Comparison of ENCODE assay signal across 13 cellular contexts in genomic region chr3:127263586-127264231, GRCh38. TPM values are rescaled to one million over a fixed set of nuclear protein-coding genes. Genes with fewer than 3 reads are reported as not detected.
DNase-seq lines count a peak whose midpoint lies in the region; ATAC-seq, FAIRE-seq and TF ChIP-seq lines count a peak whose summit lies in the region.
"Had no signal": no experiment of that assay in that cellular context is flagged by ENCODE, and none has a peak within 500 bp of the region (broad histone marks: within the 10 kb centered on the region; RNA-seq: fewer than 3 reads in every experiment).

No MANE protein-coding gene starts in this region.

- TF ChIP-seq EP300 in HepG2 (IDR thresholded peaks at IDR 0.05; ENCODE audit: low read depth in 2 of 2, low read length in 2 of 2): no peak
- no peak for TF ChIP-seq EP300 in HepG2 (CRISPR knock-in tag; IDR thresholded peaks at IDR 0.05; ENCODE audit: borderline replicate concordance)

- CTCF ChIA-PET in HepG2 (lab: Yijun Ruan, JAX; ENCODE audit: low intra/inter-chr PET ratio, low total read pairs): no interaction called here

- no peak for TF ChIP-seq POLR2A in HepG2 (IDR thresholded peaks at IDR 0.05; ENCODE audit: insufficient read depth in 1 of 2, low read depth in 2 of 2, low read length in 2 of 2)

- H2AFZ ChIP-seq in HepG2 (ENCODE audit: low read length): no peak overlapping the region

- TF ChIP-seq CTCF in left ventricle myocardium inferior (IDR thresholded peaks at IDR 0.05; ENCODE audit: borderline replicate concordance): no peak
- no peak for TF ChIP-seq CTCF in HepG2 (CRISPR knock-in tag; IDR thresholded peaks at IDR 0.05)

- in situ Hi-C loops in HepG2 (cut with HindIII; ENCODE audit: extremely low pct_ligation_motif_present, low pct_unique_long_range_greater_than_20kb): no loop called here

- H3K4me3 ChIP-seq in left ventricle myocardium inferior (no peak overlapping the region), HepG2 (replicated peaks in 1 of 3; ENCODE audit: insufficient read depth in 1 of 3, low read depth in 2 of 3, low read length in 3 of 3) (no peak overlapping the region)

- peaks cover 10% of the 10 kb centered on the region for H3K9me3 ChIP-seq in left ventricle myocardium inferior (replicated peaks)
- peaks cover 4% of the 10 kb centered on the region; the same call in 1 of the 2 replicates for H3K9me3 ChIP-seq in HepG2 (ENCODE audit: low read length)

- ATAC-seq in SK-N-SH treated with all-trans-retinoic acid at 6 μM for 48 hours (peak; percentile 40; the same call in 2 of the 3 replicates), HepG2 (no peak)

- H3K27me3 ChIP-seq in left ventricle myocardium inferior (ENCODE audit: low read depth) (peaks cover 60% of the 10 kb centered on the region), HepG2 (ENCODE audit: control insufficient read depth in 1 of 2, insufficient read depth in 2 of 2, low read length in 2 of 2) (peaks cover 2 to 22% of the 10 kb centered on the region in 2 experiments; a peak in 2 of 5 replicates)

- no peaks in the 10 kb centered on the region for H4K20me1 ChIP-seq in HepG2 (ENCODE audit: insufficient read depth, low read length)

- H3K27ac ChIP-seq in left ventricle myocardium inferior (replicated peaks) (no peak overlapping the region), HepG2 (ENCODE audit: extremely low read length, insufficient read depth, low read length) (no peak overlapping the region)

- no TSS peak for BruUV-seq in HepG2 (replicated peaks; lab: Mats Ljungman, UMichigan)

- WGBS in HepG2 (ENCODE audit: low lambda C conversion rate): 0% methylated on average over 4 of the region's 9 CpGs

- H3K9ac ChIP-seq in HepG2 (ENCODE audit: insufficient read depth, low read depth, low read length): no peak overlapping the region

- H3K4me2 ChIP-seq in HepG2 (ENCODE audit: low read depth, low read length): no peak overlapping the region

- intact Hi-C loops in cardiac septum (cut with DNase I): no loop called here
- intact Hi-C loops in left ventricle myocardium inferior (cut with micrococcal nuclease): no loop called here
- intact Hi-C loops in head of caudate nucleus (cut with DNase I): no loop called here
- intact Hi-C loops in HepG2 (cut with micrococcal nuclease; ENCODE audit: unreplicated experiment): no loop called here

- no peak for TF ChIP-seq RAD21 in HepG2 (CRISPR knock-in tag; IDR thresholded peaks at IDR 0.05)

- DNase-seq in cardiac septum (ENCODE audit: low spot score) (peak; percentile 44), left ventricle myocardium inferior (no peak), head of caudate nucleus (peak in 27 of 42 donors; percentile 7 to 72 (median 42)), retina (peak; percentile 72), HepG2 (ENCODE audit: low spot score) (no peak)
- DNase-seq in NK-92 treated with Interleukin-12 subunit alpha and Interleukin-12 subunit beta, amount 100 ng/mL, for 24 hours (lab: John Stamatoyannopoulos, UW): no peak
- DNase-seq in stimulated activated CD4-positive, alpha-beta T cell treated with anti-CD3 and anti-CD28 coated beads, Interleukin-4, amount 100 ng/mL, for 4 hours: no peak
- DNase-seq: COR-L47, NCI-H187, NCI-H748 treated with DMSO at 0.1 percent for 48 hours had no signal

- H3K36me3 ChIP-seq in left ventricle myocardium inferior (no peaks in the 10 kb centered on the region), HepG2 (replicated peaks in 1 of 2; ENCODE audit: control insufficient read depth in 1 of 2, insufficient read depth in 2 of 2, low read length in 2 of 2) (no peaks in the 10 kb centered on the region)

- POLR2A ChIA-PET in HepG2 (lab: Yijun Ruan, JAX): no interaction called here

- H3K79me2 ChIP-seq in HepG2 (ENCODE audit: insufficient read depth, low read length): no peaks in the 10 kb centered on the region

- H3K4me1 ChIP-seq in left ventricle myocardium inferior (no peaks in the 10 kb centered on the region), HepG2 (ENCODE audit: insufficient read depth, low read length) (no peaks in the 10 kb centered on the region)

- FAIRE-seq in HepG2 (lab: Jason Lieb, UNC): no peak

TF ChIP-seq in SK-N-SH treated with all-trans-retinoic acid at 6 μM for 48 hours, 23 proteins besides CTCF, POLR2A, EP300 and RAD21 (continues in another document):
- TF ChIP-seq ZFP30 (CRISPR knock-in tag; IDR thresholded peaks at IDR 0.05): no peak
- no peak for TF ChIP-seq OSR1 (CRISPR knock-in tag; IDR thresholded peaks at IDR 0.05)
- TF ChIP-seq CREB5 (CRISPR knock-in tag; IDR thresholded peaks at IDR 0.05; ENCODE audit: low read depth): no peak

TF ChIP-seq in HepG2, 621 proteins besides CTCF, POLR2A, EP300 and RAD21:
- no peak for TF ChIP-seq ZNF790 (CRISPR knock-in tag; IDR thresholded peaks at IDR 0.05; ENCODE audit: borderline replicate concordance)
- no peak for TF ChIP-seq CENPT (CRISPR knock-in tag; IDR thresholded peaks at IDR 0.05; ENCODE audit: low read depth)
- TF ChIP-seq PBX2 (CRISPR knock-in tag; IDR thresholded peaks at IDR 0.05): no peak

RNA-seq across cellular contexts. Expression of gene PRR20G, which starts 24.1 kb away (rescaled TPM):
- total RNA-seq in cardiac septum: not detected
- total RNA-seq in left ventricle myocardium inferior: not detected
- not detected in 2 replicates for total RNA-seq in HepG2 (2016; rRNA removed; fragmentation: Illumina TruSeq; extraction: Trizol)
- total RNA-seq in HepG2 (2016; cell fraction: cytosol; rRNA removed; fragmentation: Illumina TruSeq; extraction: Trizol; ENCODE audit: low read depth): not detected in 2 replicates
- not detected in 2 replicates for total RNA-seq in HepG2 (2016; cell fraction: insoluble cytoplasmic fraction; rRNA removed; fragmentation: Illumina TruSeq; extraction: Trizol)
- total RNA-seq in HepG2 (2016; cell fraction: membrane; rRNA removed; fragmentation: Illumina TruSeq; extraction: Trizol): not detected in 2 replicates
- total RNA-seq in HepG2 (2016; cell fraction: nucleus; rRNA removed; fragmentation: Illumina TruSeq; extraction: Trizol): not detected in 2 replicates
- not detected in 2 replicates for polyA plus RNA-seq in HepG2 (2011; rRNA removed)
- not detected in 2 replicates for polyA plus RNA-seq in HepG2 (2011; cell fraction: cytosol; rRNA removed)
- polyA plus RNA-seq in HepG2 (2011; cell fraction: nucleus; rRNA removed): not detected in 2 replicates
- not detected in 2 replicates for polyA plus RNA-seq in HepG2 (2012)
- polyA plus RNA-seq in HepG2 (2016; cell fraction: cytosol; fragmentation: Illumina TruSeq; extraction: Trizol; ENCODE audit: low read depth): not detected in 2 replicates
- polyA plus RNA-seq in HepG2 (2016; cell fraction: insoluble cytoplasmic fraction; fragmentation: Illumina TruSeq; extraction: Trizol; ENCODE audit: low read depth): not detected in 2 replicates
- not detected in 2 replicates for polyA plus RNA-seq in HepG2 (2016; cell fraction: membrane; fragmentation: Illumina TruSeq; extraction: Trizol; ENCODE audit: low read depth)
- not detected in 2 replicates for polyA plus RNA-seq in HepG2 (2016; cell fraction: nucleus; fragmentation: Illumina TruSeq; extraction: Trizol; ENCODE audit: insufficient read depth, low read depth)
- not detected in 2 replicates for polyA minus RNA-seq in HepG2 (2011; rRNA and poly(A)+ RNA removed; ENCODE audit: low replicate concordance)
- polyA minus RNA-seq in HepG2 (2011; cell fraction: cytosol; rRNA and poly(A)+ RNA removed): not detected in 2 replicates
- not detected in 2 replicates for polyA minus RNA-seq in HepG2 (2011; cell fraction: nucleus; rRNA and poly(A)+ RNA removed)
- total RNA-seq: H4, NCI-H460 had no signal

Comparison
In these comparisons a context has a peak if more than half of its experiments do, and no peak if none do; other contexts are left out.
1. DNase-seq: peak in cardiac septum (single experiment), head of caudate nucleus (27 of 42) and retina (single experiment); none in left ventricle myocardium inferior (single experiment), HepG2 (single experiment), NK-92 treated with Interleukin-12 subunit alpha and Interleukin-12 subunit beta, amount 100 ng/mL, for 24 hours (single experiment) and stimulated activated CD4-positive, alpha-beta T cell treated with anti-CD3 and anti-CD28 coated beads, Interleukin-4, amount 100 ng/mL, for 4 hours (0 of 2).